ENCODE assay signal across 2 cellular contexts in genomic region chr13:44314160-44314559, GRCh38. TPM values are rescaled to one million over a fixed set of nuclear protein-coding genes. Genes with fewer than 3 reads are reported as not detected.
"Had no signal": no experiment of that assay in that cellular context is flagged by ENCODE, and none has a peak within 500 bp of the region (broad histone marks: within the 10 kb centered on the region; RNA-seq: fewer than 3 reads in every experiment).

No MANE protein-coding gene starts in this region.

RNA-seq across cellular contexts. Expression of gene SERP2, which starts 59.5 kb away (rescaled TPM):
- total RNA-seq: activated CD4-positive, alpha-beta T cell treated with anti-CD3 and anti-CD28 coated beads, Interleukin-2, amount 10 ng/mL, durations not matched to agents 24 days and 14 days; activated T-helper 17 cell treated with anti-CD3 and anti-CD28 coated beads, Interleukin-2, amount 50 U/mL, for 72 hours had no signal
